In the genomic region with DNA sequence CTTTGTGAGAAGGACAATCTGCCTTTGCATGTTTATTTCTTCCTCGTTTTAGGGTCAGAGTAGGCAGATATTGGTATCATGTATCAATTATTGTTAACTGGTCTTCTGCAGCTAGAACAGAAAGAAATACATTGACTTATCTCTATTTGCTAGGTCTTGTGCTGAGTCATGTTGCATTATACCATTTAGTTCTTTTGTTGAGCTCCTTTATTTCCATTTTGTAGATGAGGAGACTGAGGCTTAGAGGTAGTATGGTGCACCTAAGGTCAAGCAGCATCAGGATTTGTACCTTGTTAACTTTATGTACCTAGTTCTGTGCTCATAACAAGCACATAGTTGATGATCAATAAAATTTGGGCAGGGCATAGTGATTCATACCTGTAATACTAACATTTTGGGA, we compare ENCODE assay signal across 1 cellular context.
TF ChIP-seq lines count a peak whose summit lies in the region.

No MANE protein-coding gene starts in this region.

TF ChIP-seq in K562, 482 proteins besides CTCF, POLR2A, EP300 and RAD21 (continued from another document):
- TF ChIP-seq, protein P1, sequence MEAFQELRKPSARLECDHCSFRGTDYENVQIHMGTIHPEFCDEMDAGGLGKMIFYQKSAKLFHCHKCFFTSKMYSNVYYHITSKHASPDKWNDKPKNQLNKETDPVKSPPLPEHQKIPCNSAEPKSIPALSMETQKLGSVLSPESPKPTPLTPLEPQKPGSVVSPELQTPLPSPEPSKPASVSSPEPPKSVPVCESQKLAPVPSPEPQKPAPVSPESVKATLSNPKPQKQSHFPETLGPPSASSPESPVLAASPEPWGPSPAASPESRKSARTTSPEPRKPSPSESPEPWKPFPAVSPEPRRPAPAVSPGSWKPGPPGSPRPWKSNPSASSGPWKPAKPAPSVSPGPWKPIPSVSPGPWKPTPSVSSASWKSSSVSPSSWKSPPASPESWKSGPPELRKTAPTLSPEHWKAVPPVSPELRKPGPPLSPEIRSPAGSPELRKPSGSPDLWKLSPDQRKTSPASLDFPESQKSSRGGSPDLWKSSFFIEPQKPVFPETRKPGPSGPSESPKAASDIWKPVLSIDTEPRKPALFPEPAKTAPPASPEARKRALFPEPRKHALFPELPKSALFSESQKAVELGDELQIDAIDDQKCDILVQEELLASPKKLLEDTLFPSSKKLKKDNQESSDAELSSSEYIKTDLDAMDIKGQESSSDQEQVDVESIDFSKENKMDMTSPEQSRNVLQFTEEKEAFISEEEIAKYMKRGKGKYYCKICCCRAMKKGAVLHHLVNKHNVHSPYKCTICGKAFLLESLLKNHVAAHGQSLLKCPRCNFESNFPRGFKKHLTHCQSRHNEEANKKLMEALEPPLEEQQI (IDR thresholded peaks at IDR 0.05): no peak
- TF ChIP-seq NCOR1 (IDR thresholded peaks at IDR 0.05) (no peak), CHCHD3 (CRISPR knock-in tag; IDR thresholded peaks at IDR 0.05) (no peak), ZNF316 (IDR thresholded peaks at IDR 0.05) (peak; percentile 52; the same call in 1 of the 2 replicates), TRIM24 (IDR thresholded peaks at IDR 0.05) (no peak), BCOR (IDR thresholded peaks at IDR 0.05) (peak; percentile 36; the same call in 1 of the 2 replicates), NFE2L1 (tag; IDR thresholded peaks at IDR 0.05; ENCODE audit: borderline replicate concordance, low read depth) (peak; percentile 17; the same call in 1 of the 2 replicates), C11orf30 (IDR thresholded peaks at IDR 0.05; ENCODE audit: low read depth) (peak; percentile 36; the same call in 1 of the 2 replicates), ZFP30 (CRISPR knock-in tag; IDR thresholded peaks at IDR 0.05; ENCODE audit: borderline replicate concordance) (no peak), CC2D1A (IDR thresholded peaks at IDR 0.05) (no peak), KDM1A (IDR thresholded peaks at IDR 0.05) (0 out of 4 replicates have a peak, but pooled peaks of 1 of the 2 experiments have one; percentile 12), SRSF3 (IDR thresholded peaks at IDR 0.05; ENCODE audit: insufficient read depth, low read length) (no peak)
- TF ChIP-seq, protein P2, sequence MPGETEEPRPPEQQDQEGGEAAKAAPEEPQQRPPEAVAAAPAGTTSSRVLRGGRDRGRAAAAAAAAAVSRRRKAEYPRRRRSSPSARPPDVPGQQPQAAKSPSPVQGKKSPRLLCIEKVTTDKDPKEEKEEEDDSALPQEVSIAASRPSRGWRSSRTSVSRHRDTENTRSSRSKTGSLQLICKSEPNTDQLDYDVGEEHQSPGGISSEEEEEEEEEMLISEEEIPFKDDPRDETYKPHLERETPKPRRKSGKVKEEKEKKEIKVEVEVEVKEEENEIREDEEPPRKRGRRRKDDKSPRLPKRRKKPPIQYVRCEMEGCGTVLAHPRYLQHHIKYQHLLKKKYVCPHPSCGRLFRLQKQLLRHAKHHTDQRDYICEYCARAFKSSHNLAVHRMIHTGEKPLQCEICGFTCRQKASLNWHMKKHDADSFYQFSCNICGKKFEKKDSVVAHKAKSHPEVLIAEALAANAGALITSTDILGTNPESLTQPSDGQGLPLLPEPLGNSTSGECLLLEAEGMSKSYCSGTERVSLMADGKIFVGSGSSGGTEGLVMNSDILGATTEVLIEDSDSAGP (CRISPR knock-in tag; IDR thresholded peaks at IDR 0.05): no peak
TF ChIP-seq in K562: peak in this region for 7.
